9 cellular contexts compared by ENCODE assay signal in the genomic region with DNA sequence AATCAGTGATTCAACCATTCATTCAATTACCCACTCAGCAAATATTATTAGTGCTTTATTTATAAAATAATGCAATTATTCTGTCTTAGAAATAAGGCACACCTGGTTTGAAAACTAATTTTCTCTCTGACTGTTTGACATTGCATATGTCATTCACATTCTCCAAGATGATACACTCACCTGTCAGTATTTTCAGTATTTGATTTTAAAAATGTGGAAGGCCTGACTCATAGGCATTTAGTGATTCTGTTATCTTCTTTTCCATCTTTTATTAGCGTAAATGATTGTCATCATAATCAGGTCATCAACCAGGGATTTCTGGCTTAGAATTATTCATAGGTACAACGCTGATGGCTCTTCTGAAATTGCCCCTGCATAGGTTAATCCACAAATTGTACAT.
"Had no signal": no experiment of that assay in that cellular context is flagged by ENCODE, and none has a peak within 500 bp of the region (broad histone marks: within the 10 kb centered on the region; RNA-seq: fewer than 3 reads in every experiment).

No MANE protein-coding gene starts in this region.

- H2AFZ ChIP-seq: GM23248, GM23338 had no signal

- H3K27ac Mint-ChIP-seq: GM23338, H9, HFFc6 had no signal

- H3K4me2 ChIP-seq: GM23338 had no signal

- H3K4me3 ChIP-seq: GM23248, GM23338, HAP-1 had no signal

- H3K27ac ChIP-seq: GM23248 had no signal

- H3K9me3 Mint-ChIP-seq: GM23338, H9 had no signal

- H3K4me1 ChIP-seq: HAP-1 had no signal

- H3K36me3 ChIP-seq: HAP-1 had no signal

- ATAC-seq: GM23338, HCT116 had no signal

- H3K4me3 Mint-ChIP-seq: GM23338, H9, HFFc6 had no signal

- H3K9ac ChIP-seq: GM23248 had no signal

- DNase-seq: GM23248, GOT3, H7, H9, HCEC 1CT, HFFc6 had no signal

- H3K9me3 ChIP-seq: HAP-1 had no signal
